8 cellular contexts compared by ENCODE assay signal in genomic region chr1:16440480-16441311, GRCh38. TPM values are rescaled to one million over a fixed set of nuclear protein-coding genes. Genes with fewer than 3 reads are reported as not detected.
DNase-seq lines count a peak whose midpoint lies in the region; ATAC-seq and TF ChIP-seq lines count a peak whose summit lies in the region.

NECAP2 (plus strand) TSS chr1:16440724; CDS start chr1:16440762, 38 bp downstream.

- DNase-seq in DMS53 (lab: John Stamatoyannopoulos, UW) (peak; percentile 98), Panc1 (ENCODE audit: low read depth, low spot score) (peak; percentile 82)
- DNase-seq in activated T-cell treated with anti-CD3 and anti-CD28 coated beads, Interleukin-2, amount 50 U/mL, for 4 hours = peak; percentile 94
- peak; percentile 91 to 95 for DNase-seq in stimulated activated CD8-positive, alpha-beta memory T cell treated with anti-CD3 and anti-CD28 coated beads, Interleukin-7, amount 100 ng/mL, for 1 hour (ENCODE audit: low read depth in 2 of 2)

- POLR2A ChIA-PET in Panc1 (lab: Charles Lee) = interaction anchor here (0.7 to 0.9 kb wide), 2 partner anchors 15 to 30 kb away, joined by 3 to 10 read pairs; no protein-coding TSS in a partner anchor

- H3K36me3 ChIP-seq in KOPT-K1 (ENCODE audit: insufficient read depth, low read length) (peaks cover 37% of the 10 kb centered on the region), Panc1 (ENCODE audit: control insufficient read depth, insufficient read depth, low read length) (no peaks in the 10 kb centered on the region; the same call in 1 of the 2 replicates), muscle layer of colon (ENCODE audit: insufficient read depth, low read length) (peaks cover 21% of the 10 kb centered on the region)

- BruUV-seq in Panc1 (replicated peaks; lab: Mats Ljungman, UMichigan) = no TSS peak

- H3K9ac ChIP-seq in muscle layer of colon (ENCODE audit: low read length) = peak within 1 kb of the TSS; percentile 50

- no peaks in the 10 kb centered on the region for H3K9me3 Mint-ChIP-seq in activated T-cell treated with anti-CD3 and anti-CD28 coated beads, Interleukin-2, amount 50 U/mL, for 4 hours

- in situ Hi-C loops in Panc1 (cut with HindIII; ENCODE audit: low pct_unique_long_range_greater_than_20kb, low sequenced_read_pairs) = no loop called here

- H3K4me3 ChIP-seq in Panc1 (ENCODE audit: low read depth in 2 of 2, low read length in 2 of 2) (peak within 1 kb of the TSS; percentile 84 to 94), muscle layer of colon (ENCODE audit: low read depth in 1 of 2, low read length in 2 of 2) (peak within 1 kb of the TSS; percentile 76 to 96)

- peak within 1 kb of the TSS; percentile 79 for H3K27ac ChIP-seq in KOPT-K1 (ENCODE audit: low read depth, low read length, poor library complexity, severe bottlenecking)
- peak within 1 kb of the TSS; percentile 89 for H3K27ac ChIP-seq in Panc1 (ENCODE audit: low read length)
- peak within 1 kb of the TSS; percentile 93 for H3K27ac ChIP-seq in muscle layer of colon (ENCODE audit: low read depth, low read length)

- H3K27me3 ChIP-seq in Panc1 (ENCODE audit: control insufficient read depth, insufficient read depth, low read length) = no peaks in the 10 kb centered on the region
- H3K27me3 ChIP-seq in muscle layer of colon (ENCODE audit: control insufficient read depth in 1 of 2, insufficient read depth in 2 of 2, low read length in 2 of 2) = no peaks in the 10 kb centered on the region

- H3K4me1 Mint-ChIP-seq in activated T-cell treated with anti-CD3 and anti-CD28 coated beads, Interleukin-2, amount 50 U/mL, for 4 hours (ENCODE audit: low read depth) = peaks cover 38% of the 10 kb centered on the region

- CTCF ChIA-PET in Panc1 (lab: Charles Lee) = no interaction called here

- TF ChIP-seq CTCF in Panc1 (IDR thresholded peaks at IDR 0.05) = peak; percentile 97

- no peaks in the 10 kb centered on the region for H3K27me3 Mint-ChIP-seq in activated T-cell treated with anti-CD3 and anti-CD28 coated beads, Interleukin-2, amount 50 U/mL, for 4 hours (ENCODE audit: low read depth)

- intact Hi-C loops in Panc1 (cut with micrococcal nuclease; ENCODE audit: unreplicated experiment) = no loop called here

- peaks cover 12% of the 10 kb centered on the region for H3K36me3 Mint-ChIP-seq in activated T-cell treated with anti-CD3 and anti-CD28 coated beads, Interleukin-2, amount 50 U/mL, for 4 hours (ENCODE audit: insufficient read depth)

- H3K9me3 ChIP-seq in KOPT-K1 (ENCODE audit: insufficient read depth, low read length, poor library complexity, severe bottlenecking) (no peaks in the 10 kb centered on the region), Panc1 (ENCODE audit: control insufficient read depth, insufficient read depth, low read depth, low read length) (no peaks in the 10 kb centered on the region), muscle layer of colon (ENCODE audit: low read length) (no peaks in the 10 kb centered on the region)

- H3K4me3 Mint-ChIP-seq in activated T-cell treated with anti-CD3 and anti-CD28 coated beads, Interleukin-2, amount 50 U/mL, for 4 hours = peak within 1 kb of the TSS; percentile 93

- no peaks in the 10 kb centered on the region for H3K4me1 ChIP-seq in Panc1 (ENCODE audit: control insufficient read depth, insufficient read depth, low read length)
- H3K4me1 ChIP-seq in muscle layer of colon (ENCODE audit: insufficient read depth, low read length) = peaks cover 28% of the 10 kb centered on the region

- ATAC-seq in GM21717 (IDR thresholded peaks at IDR 0.05; ENCODE audit: unreplicated experiment) (peak; percentile 81), Panc1 (peak; percentile 97), esophagus mucosa (peak; percentile 91)
- ATAC-seq in activated T-cell treated with anti-CD3 and anti-CD28 coated beads, Interleukin-2, amount 50 U/mL, for 4 hours = peak; percentile 95

RNA-seq across cellular contexts. Expression of gene NECAP2, which starts in this region (rescaled TPM):
- 56.8 TPM for total RNA-seq in Panc1 (2021; ENCODE audit: unreplicated experiment)
- 73.4 TPM for polyA plus RNA-seq in Panc1 (2012; ENCODE audit: insufficient read length)
- total RNA-seq in activated T-cell treated with anti-CD3 and anti-CD28 coated beads, Interleukin-2, amount 50 U/mL, for 4 hours = 10 to 100 TPM; 63.5 to 71.6 (median 64.8) TPM
- total RNA-seq in esophagus mucosa = 38.1 TPM

Comparison
In these comparisons a context has a peak if more than half of its experiments do, and no peak if none do; other contexts are left out.
1. Peak in every context shown above with its lines: DNase-seq, ATAC-seq, H3K4me3 ChIP-seq and H3K27ac ChIP-seq.